In genomic region chr2:20050104-20050711, GRCh38 we compare ENCODE assay signal across 8 cellular contexts.
DNase-seq lines count a peak whose midpoint lies in the region; ATAC-seq and TF ChIP-seq lines count a peak whose summit lies in the region.

No MANE protein-coding gene starts in this region.

- H3K27ac ChIP-seq in VCaP: peak overlapping the region; percentile 94
- H3K27ac ChIP-seq in rectal smooth muscle tissue (ENCODE audit: low read depth, low read length): peak overlapping the region; percentile 99

- TF ChIP-seq CTCF in VCaP (conservative IDR thresholded peaks at IDR 0.05) (no peak), fibroblast of mammary gland (conservative IDR thresholded peaks at IDR 0.05; ENCODE audit: control insufficient read depth, insufficient read depth, low read depth, low read length) (no peak)

- H3K36me3 ChIP-seq in rectal smooth muscle tissue (ENCODE audit: control insufficient read depth, insufficient read depth, low read length): no peaks in the 10 kb centered on the region

- H3K9ac ChIP-seq in rectal smooth muscle tissue (ENCODE audit: low read length): peak overlapping the region; percentile 80

- H3K4me3 ChIP-seq in GM08714 (ENCODE audit: low read length) (peak overlapping the region; percentile 91), fibroblast of mammary gland (ENCODE audit: control insufficient read depth, low read depth, low read length) (peak overlapping the region; percentile 81), rectal smooth muscle tissue (ENCODE audit: low read length) (peak overlapping the region; percentile 86)

- peaks cover 15% of the 10 kb centered on the region for H3K4me1 ChIP-seq in rectal smooth muscle tissue (ENCODE audit: control insufficient read depth, insufficient read depth, low read length)

- peak; percentile 63 for DNase-seq in HCEC 1CT
- peak; percentile 53 to 84 for DNase-seq in NCI-H2081 (lab: John Stamatoyannopoulos, UW)
- peak; percentile 92 for DNase-seq in fibroblast of mammary gland (ENCODE audit: low read depth)
- DNase-seq in SHP77 treated with DMSO at 0.1 percent for 48 hours (lab: John Stamatoyannopoulos, UW): no peak

- no peaks in the 10 kb centered on the region for H3K27me3 ChIP-seq in rectal smooth muscle tissue (ENCODE audit: control insufficient read depth, insufficient read depth, low read length)

- no peak for ATAC-seq in GM18520 (IDR thresholded peaks at IDR 0.05; ENCODE audit: unreplicated experiment)
